13 cellular contexts compared by ENCODE assay signal in genomic region chr5:56358703-56359428, GRCh38.
DNase-seq lines count a peak whose midpoint lies in the region; ATAC-seq and FAIRE-seq lines count a peak whose summit lies in the region.
"Had no signal": no experiment of that assay in that cellular context is flagged by ENCODE, and none has a peak within 500 bp of the region (broad histone marks: within the 10 kb centered on the region; RNA-seq: fewer than 3 reads in every experiment).

No MANE protein-coding gene starts in this region.

- 4 to 9% methylated on average over 11 of the region's 11 CpGs for WGBS in aorta, 2 donors

- H3K27me3 ChIP-seq in aorta (ENCODE audit: control insufficient read depth in 1 of 2, insufficient read depth in 2 of 2, low read length in 1 of 2): no peaks in the 10 kb centered on the region
- H3K27me3 ChIP-seq: vagina had no signal

- no peak for DNase-seq in stimulated activated naive CD8-positive, alpha-beta T cell treated with anti-CD3 and anti-CD28 coated beads, Interleukin-15, Interleukin-2, amounts not matched to agents 100 U/mL and 50 U/mL, for 24 hours
- DNase-seq in stimulated activated naive CD8-positive, alpha-beta T cell treated with anti-CD3 and anti-CD28 coated beads, Interleukin-15, amount 100 ng/mL, for 72 hours: no peak
- DNase-seq in mucosa of gallbladder (ENCODE audit: low spot score) (peak; percentile 45), aorta (peak in 1 of 2 donors; percentile 52), SIG-M5 (lab: John Stamatoyannopoulos, UW) (no peak)
- DNase-seq in stimulated activated naive CD4-positive, alpha-beta T cell (lab: John Stamatoyannopoulos, UW): no peak
- DNase-seq: activated B cell treated with CpG ODN at 0.5 μM for 24 hours; activated naive CD4-positive, alpha-beta T cell treated with anti-CD3 and anti-CD28 coated beads for 36 hours; Karpas-422 had no signal

- H3K27ac ChIP-seq in aorta (ENCODE audit: low read depth in 1 of 2, low read length in 2 of 2): peak overlapping the region; percentile 28 to 59
- H3K27ac ChIP-seq: vagina had no signal

- H3K4me1 Mint-ChIP-seq in stimulated activated naive CD8-positive, alpha-beta T cell treated with anti-CD3 and anti-CD28 coated beads, Interleukin-15, amount 100 ng/mL, for 72 hours: peaks cover 5% of the 10 kb centered on the region

- H3K9me3 Mint-ChIP-seq in stimulated activated naive CD8-positive, alpha-beta T cell treated with anti-CD3 and anti-CD28 coated beads, Interleukin-15, amount 100 ng/mL, for 72 hours: peaks cover 0 to 7% of the 10 kb centered on the region in 2 donors
- H3K9me3 Mint-ChIP-seq: activated naive CD4-positive, alpha-beta T cell treated with anti-CD3 and anti-CD28 coated beads for 36 hours had no signal

- peaks cover 0 to 6% of the 10 kb centered on the region in 2 donors for H3K4me1 ChIP-seq in aorta (ENCODE audit: control insufficient read depth in 1 of 2, insufficient read depth in 2 of 2, low read length in 2 of 2)

- no peaks in the 10 kb centered on the region for H3K9me3 ChIP-seq in aorta (ENCODE audit: control insufficient read depth, low read length)
- H3K9me3 ChIP-seq: vagina had no signal

- ATAC-seq in stimulated activated naive CD8-positive, alpha-beta T cell treated with anti-CD3 and anti-CD28 coated beads, Interleukin-15, Interleukin-2, amounts not matched to agents 100 U/mL and 50 U/mL, for 24 hours: peak; percentile 49
- no peak for ATAC-seq in stimulated activated naive CD8-positive, alpha-beta T cell treated with anti-CD3 and anti-CD28 coated beads, Interleukin-15, amount 100 ng/mL, for 72 hours
- ATAC-seq in aorta (ENCODE audit: low FRiP score) (peak; percentile 84), GM21423 (IDR thresholded peaks at IDR 0.05; ENCODE audit: unreplicated experiment) (no peak)
- ATAC-seq: esophagus mucosa had no signal

- no peak overlapping the region for H3K4me3 Mint-ChIP-seq in stimulated activated naive CD8-positive, alpha-beta T cell treated with anti-CD3 and anti-CD28 coated beads, Interleukin-15, amount 100 ng/mL, for 72 hours
- H3K4me3 Mint-ChIP-seq: activated B cell treated with CpG ODN at 0.5 μM for 24 hours; activated naive CD4-positive, alpha-beta T cell treated with anti-CD3 and anti-CD28 coated beads for 36 hours had no signal

- no peaks in the 10 kb centered on the region for H3K27me3 Mint-ChIP-seq in stimulated activated naive CD8-positive, alpha-beta T cell treated with anti-CD3 and anti-CD28 coated beads, Interleukin-15, amount 100 ng/mL, for 72 hours
- H3K27me3 Mint-ChIP-seq: activated B cell treated with CpG ODN at 0.5 μM for 24 hours had no signal

- peak; percentile 80 for FAIRE-seq in endometrium (lab: Jason Lieb, UNC)

- no peak overlapping the region for H3K27ac Mint-ChIP-seq in stimulated activated naive CD8-positive, alpha-beta T cell treated with anti-CD3 and anti-CD28 coated beads, Interleukin-15, amount 100 ng/mL, for 72 hours
- H3K27ac Mint-ChIP-seq: activated B cell treated with CpG ODN at 0.5 μM for 24 hours; activated naive CD4-positive, alpha-beta T cell treated with anti-CD3 and anti-CD28 coated beads for 36 hours had no signal

- H3K4me3 ChIP-seq in aorta (ENCODE audit: low read length in 2 of 2): no peak overlapping the region
- H3K4me3 ChIP-seq: vagina had no signal

- intact Hi-C loops in aorta (cut with DNase I): no loop called here

- no peaks in the 10 kb centered on the region for H3K36me3 ChIP-seq in aorta (ENCODE audit: control insufficient read depth in 1 of 2, insufficient read depth in 2 of 2, low read length in 1 of 2)
- H3K36me3 ChIP-seq: vagina had no signal

Comparison
In these comparisons a context has a peak if more than half of its experiments do, and no peak if none do; other contexts are left out.
1. ATAC-seq: peak in stimulated activated naive CD8-positive, alpha-beta T cell treated with anti-CD3 and anti-CD28 coated beads, Interleukin-15, Interleukin-2, amounts not matched to agents 100 U/mL and 50 U/mL, for 24 hours (single experiment) and aorta (single experiment); none in stimulated activated naive CD8-positive, alpha-beta T cell treated with anti-CD3 and anti-CD28 coated beads, Interleukin-15, amount 100 ng/mL, for 72 hours (single experiment) and GM21423 (single experiment).